In the genomic region with DNA sequence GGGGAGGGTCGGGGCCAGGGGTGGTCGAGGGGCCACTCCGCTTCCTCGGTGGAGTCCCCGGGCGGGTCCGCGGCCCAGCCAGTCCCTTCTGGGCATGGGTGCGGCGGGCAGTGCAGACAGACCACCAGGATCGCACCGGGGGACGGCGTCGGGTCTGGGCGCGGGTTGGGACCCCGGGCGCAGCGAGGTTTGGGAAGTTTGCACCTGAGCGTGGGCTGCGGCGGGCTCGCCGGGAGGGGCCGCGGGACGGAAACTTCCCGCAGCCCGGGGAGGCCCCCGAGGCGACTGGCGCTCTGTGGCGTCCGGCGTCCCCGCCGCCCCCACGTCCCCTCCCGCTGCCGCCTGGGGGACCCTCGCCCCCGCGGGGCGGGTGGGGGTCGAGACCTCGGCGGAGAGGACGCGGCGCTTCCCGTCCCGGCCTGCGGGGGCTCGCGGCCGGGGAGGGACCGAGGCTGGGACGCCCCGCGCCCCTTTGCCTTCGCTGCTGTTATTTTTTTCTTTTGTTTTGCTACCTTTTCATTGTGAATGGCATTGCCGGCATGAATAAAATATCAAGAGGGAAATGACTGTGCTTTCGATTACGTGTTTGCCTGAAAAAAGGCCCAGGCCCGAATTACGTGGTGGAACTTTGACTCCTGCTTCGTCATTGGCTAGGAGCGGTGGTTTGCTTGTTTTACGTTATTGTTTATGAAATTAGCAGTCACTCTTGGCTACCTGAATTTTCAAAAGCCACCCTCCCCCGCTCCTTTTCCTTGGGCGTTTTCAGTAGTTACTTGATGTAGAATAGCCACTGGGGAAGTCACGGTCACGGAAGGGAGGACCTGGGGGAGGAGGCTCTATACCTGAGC, we compare ENCODE assay signal across 1 cellular context.
TF ChIP-seq lines count a peak whose summit lies in the region.

No MANE protein-coding gene starts in this region.

TF ChIP-seq in HepG2, 621 proteins besides CTCF, POLR2A, EP300 and RAD21 (continued from another document and continues in another):
- TF ChIP-seq, protein P1, sequence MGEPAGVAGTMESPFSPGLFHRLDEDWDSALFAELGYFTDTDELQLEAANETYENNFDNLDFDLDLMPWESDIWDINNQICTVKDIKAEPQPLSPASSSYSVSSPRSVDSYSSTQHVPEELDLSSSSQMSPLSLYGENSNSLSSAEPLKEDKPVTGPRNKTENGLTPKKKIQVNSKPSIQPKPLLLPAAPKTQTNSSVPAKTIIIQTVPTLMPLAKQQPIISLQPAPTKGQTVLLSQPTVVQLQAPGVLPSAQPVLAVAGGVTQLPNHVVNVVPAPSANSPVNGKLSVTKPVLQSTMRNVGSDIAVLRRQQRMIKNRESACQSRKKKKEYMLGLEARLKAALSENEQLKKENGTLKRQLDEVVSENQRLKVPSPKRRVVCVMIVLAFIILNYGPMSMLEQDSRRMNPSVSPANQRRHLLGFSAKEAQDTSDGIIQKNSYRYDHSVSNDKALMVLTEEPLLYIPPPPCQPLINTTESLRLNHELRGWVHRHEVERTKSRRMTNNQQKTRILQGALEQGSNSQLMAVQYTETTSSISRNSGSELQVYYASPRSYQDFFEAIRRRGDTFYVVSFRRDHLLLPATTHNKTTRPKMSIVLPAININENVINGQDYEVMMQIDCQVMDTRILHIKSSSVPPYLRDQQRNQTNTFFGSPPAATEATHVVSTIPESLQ (CRISPR knock-in tag; conservative IDR thresholded peaks at IDR 0.05), result no peak
- TF ChIP-seq, protein P2, sequence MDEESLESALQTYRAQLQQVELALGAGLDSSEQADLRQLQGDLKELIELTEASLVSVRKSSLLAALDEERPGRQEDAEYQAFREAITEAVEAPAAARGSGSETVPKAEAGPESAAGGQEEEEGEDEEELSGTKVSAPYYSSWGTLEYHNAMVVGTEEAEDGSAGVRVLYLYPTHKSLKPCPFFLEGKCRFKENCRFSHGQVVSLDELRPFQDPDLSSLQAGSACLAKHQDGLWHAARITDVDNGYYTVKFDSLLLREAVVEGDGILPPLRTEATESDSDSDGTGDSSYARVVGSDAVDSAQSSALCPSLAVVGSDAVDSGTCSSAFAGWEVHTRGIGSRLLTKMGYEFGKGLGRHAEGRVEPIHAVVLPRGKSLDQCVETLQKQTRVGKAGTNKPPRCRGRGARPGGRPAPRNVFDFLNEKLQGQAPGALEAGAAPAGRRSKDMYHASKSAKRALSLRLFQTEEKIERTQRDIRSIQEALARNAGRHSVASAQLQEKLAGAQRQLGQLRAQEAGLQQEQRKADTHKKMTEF (CRISPR knock-in tag; IDR thresholded peaks at IDR 0.05), result no peak
- TF ChIP-seq, protein P3, sequence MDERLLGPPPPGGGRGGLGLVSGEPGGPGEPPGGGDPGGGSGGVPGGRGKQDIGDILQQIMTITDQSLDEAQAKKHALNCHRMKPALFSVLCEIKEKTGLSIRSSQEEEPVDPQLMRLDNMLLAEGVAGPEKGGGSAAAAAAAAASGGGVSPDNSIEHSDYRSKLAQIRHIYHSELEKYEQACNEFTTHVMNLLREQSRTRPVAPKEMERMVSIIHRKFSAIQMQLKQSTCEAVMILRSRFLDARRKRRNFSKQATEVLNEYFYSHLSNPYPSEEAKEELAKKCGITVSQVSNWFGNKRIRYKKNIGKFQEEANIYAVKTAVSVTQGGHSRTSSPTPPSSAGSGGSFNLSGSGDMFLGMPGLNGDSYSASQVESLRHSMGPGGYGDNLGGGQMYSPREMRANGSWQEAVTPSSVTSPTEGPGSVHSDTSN (CRISPR knock-in tag; IDR thresholded peaks at IDR 0.05), result no peak
- TF ChIP-seq HNF4A (CRISPR knock-in tag; IDR thresholded peaks at IDR 0.05) (no peak), ETV6 (CRISPR knock-in tag; conservative IDR thresholded peaks at IDR 0.05) (no peak), ZC3H4 (CRISPR knock-in tag; IDR thresholded peaks at IDR 0.05; ENCODE audit: borderline replicate concordance) (no peak), RFX3 (CRISPR knock-in tag; IDR thresholded peaks at IDR 0.05) (no peak), ZNF24 (IDR thresholded peaks at IDR 0.05) (no peak), ARNTL (CRISPR knock-in tag; IDR thresholded peaks at IDR 0.05) (peak; percentile 40; the same call in 1 of the 2 replicates), BRCA1 (CRISPR knock-in tag; IDR thresholded peaks at IDR 0.05) (no peak), ZNF605 (CRISPR knock-in tag; IDR thresholded peaks at IDR 0.05) (0 out of 2 replicates have a peak, but pooled peaks have one; percentile 29), ZNF724P (CRISPR knock-in tag; IDR thresholded peaks at IDR 0.05; ENCODE audit: borderline replicate concordance) (no peak; the same call in 1 of the 2 replicates), ZBTB3 (CRISPR knock-in tag; IDR thresholded peaks at IDR 0.05; ENCODE audit: borderline replicate concordance, low read depth) (peak; percentile 31; the same call in 1 of the 2 replicates), ZNF230 (CRISPR knock-in tag; IDR thresholded peaks at IDR 0.05) (0 out of 2 replicates have a peak, but pooled peaks have one; percentile 12), PHF8 (CRISPR knock-in tag; IDR thresholded peaks at IDR 0.05) (peak; percentile 81), ZSCAN31 (CRISPR knock-in tag; IDR thresholded peaks at IDR 0.05; ENCODE audit: low read depth) (no peak), ZNF761 (CRISPR knock-in tag; conservative IDR thresholded peaks at IDR 0.05) (peak; percentile 74; the same call in 1 of the 2 replicates), ZNF552 (CRISPR knock-in tag; IDR thresholded peaks at IDR 0.05; ENCODE audit: borderline replicate concordance) (no peak), SSRP1 (CRISPR knock-in tag; IDR thresholded peaks at IDR 0.05) (no peak), CBFB (CRISPR knock-in tag; IDR thresholded peaks at IDR 0.05) (no peak), ATF7-NPFF (CRISPR knock-in tag; IDR thresholded peaks at IDR 0.05; ENCODE audit: low read depth) (no peak), TEAD2 (CRISPR knock-in tag; IDR thresholded peaks at IDR 0.05) (no peak), POGZ (CRISPR knock-in tag; IDR thresholded peaks at IDR 0.05) (no peak), ZNF558 (CRISPR knock-in tag; IDR thresholded peaks at IDR 0.05; ENCODE audit: borderline replicate concordance) (no peak; the same call in 1 of the 2 replicates), ZNF788 (CRISPR knock-in tag; IDR thresholded peaks at IDR 0.05; ENCODE audit: borderline replicate concordance) (peak; percentile 3; the same call in 1 of the 2 replicates), MAFF (IDR thresholded peaks at IDR 0.05; ENCODE audit: low read depth, low read length) (no peak), SP1 (IDR thresholded peaks at IDR 0.05) (no peak), SP1 (CRISPR knock-in tag; IDR thresholded peaks at IDR 0.05) (no peak), ZNF660 (CRISPR knock-in tag; IDR thresholded peaks at IDR 0.05; ENCODE audit: borderline replicate concordance, low read depth) (no peak), ATRX (CRISPR knock-in tag; IDR thresholded peaks at IDR 0.05; ENCODE audit: borderline replicate concordance) (no peak), ESRRA (CRISPR knock-in tag; IDR thresholded peaks at IDR 0.05; ENCODE audit: low read depth) (peak; percentile 54; the same call in 1 of the 2 replicates), PRMT3 (CRISPR knock-in tag; IDR thresholded peaks at IDR 0.05; ENCODE audit: borderline replicate concordance, low read depth) (0 out of 2 replicates have a peak, but pooled peaks have one; percentile 16), EEA1 (CRISPR knock-in tag; IDR thresholded peaks at IDR 0.05; ENCODE audit: borderline replicate concordance) (no peak), ZNF570 (CRISPR knock-in tag; IDR thresholded peaks at IDR 0.05; ENCODE audit: borderline replicate concordance) (0 out of 2 replicates have a peak, but pooled peaks have one; percentile 52), ZNF616 (CRISPR knock-in tag; IDR thresholded peaks at IDR 0.05; ENCODE audit: low read depth) (no peak; the same call in 1 of the 2 replicates), ZNF468 (CRISPR knock-in tag; IDR thresholded peaks at IDR 0.05) (no peak), ZNF615 (CRISPR knock-in tag; IDR thresholded peaks at IDR 0.05; ENCODE audit: borderline replicate concordance) (no peak), HNRNPUL1 (IDR thresholded peaks at IDR 0.05; ENCODE audit: low read depth, low read length) (no peak), ARNT (IDR thresholded peaks at IDR 0.05) (no peak), RCOR2 (CRISPR knock-in tag; IDR thresholded peaks at IDR 0.05) (no peak)
- TF ChIP-seq, protein P4, sequence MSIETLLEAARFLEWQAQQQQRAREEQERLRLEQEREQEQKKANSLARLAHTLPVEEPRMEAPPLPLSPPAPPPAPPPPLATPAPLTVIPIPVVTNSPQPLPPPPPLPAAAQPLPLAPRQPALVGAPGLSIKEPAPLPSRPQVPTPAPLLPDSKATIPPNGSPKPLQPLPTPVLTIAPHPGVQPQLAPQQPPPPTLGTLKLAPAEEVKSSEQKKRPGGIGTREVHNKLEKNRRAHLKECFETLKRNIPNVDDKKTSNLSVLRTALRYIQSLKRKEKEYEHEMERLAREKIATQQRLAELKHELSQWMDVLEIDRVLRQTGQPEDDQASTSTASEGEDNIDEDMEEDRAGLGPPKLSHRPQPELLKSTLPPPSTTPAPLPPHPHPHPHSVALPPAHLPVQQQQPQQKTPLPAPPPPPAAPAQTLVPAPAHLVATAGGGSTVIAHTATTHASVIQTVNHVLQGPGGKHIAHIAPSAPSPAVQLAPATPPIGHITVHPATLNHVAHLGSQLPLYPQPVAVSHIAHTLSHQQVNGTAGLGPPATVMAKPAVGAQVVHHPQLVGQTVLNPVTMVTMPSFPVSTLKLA (IDR thresholded peaks at IDR 0.05), result no peak
- TF ChIP-seq, protein P5, sequence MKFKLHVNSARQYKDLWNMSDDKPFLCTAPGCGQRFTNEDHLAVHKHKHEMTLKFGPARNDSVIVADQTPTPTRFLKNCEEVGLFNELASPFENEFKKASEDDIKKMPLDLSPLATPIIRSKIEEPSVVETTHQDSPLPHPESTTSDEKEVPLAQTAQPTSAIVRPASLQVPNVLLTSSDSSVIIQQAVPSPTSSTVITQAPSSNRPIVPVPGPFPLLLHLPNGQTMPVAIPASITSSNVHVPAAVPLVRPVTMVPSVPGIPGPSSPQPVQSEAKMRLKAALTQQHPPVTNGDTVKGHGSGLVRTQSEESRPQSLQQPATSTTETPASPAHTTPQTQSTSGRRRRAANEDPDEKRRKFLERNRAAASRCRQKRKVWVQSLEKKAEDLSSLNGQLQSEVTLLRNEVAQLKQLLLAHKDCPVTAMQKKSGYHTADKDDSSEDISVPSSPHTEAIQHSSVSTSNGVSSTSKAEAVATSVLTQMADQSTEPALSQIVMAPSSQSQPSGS (CRISPR knock-in tag; IDR thresholded peaks at IDR 0.05), result no peak
- TF ChIP-seq, protein P6, sequence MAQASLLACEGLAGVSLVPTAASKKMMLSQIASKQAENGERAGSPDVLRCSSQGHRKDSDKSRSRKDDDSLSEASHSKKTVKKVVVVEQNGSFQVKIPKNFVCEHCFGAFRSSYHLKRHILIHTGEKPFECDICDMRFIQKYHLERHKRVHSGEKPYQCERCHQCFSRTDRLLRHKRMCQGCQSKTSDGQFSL (CRISPR knock-in tag; IDR thresholded peaks at IDR 0.05), result 0 out of 2 replicates have a peak, but pooled peaks have one; percentile 8
- TF ChIP-seq, protein P7, sequence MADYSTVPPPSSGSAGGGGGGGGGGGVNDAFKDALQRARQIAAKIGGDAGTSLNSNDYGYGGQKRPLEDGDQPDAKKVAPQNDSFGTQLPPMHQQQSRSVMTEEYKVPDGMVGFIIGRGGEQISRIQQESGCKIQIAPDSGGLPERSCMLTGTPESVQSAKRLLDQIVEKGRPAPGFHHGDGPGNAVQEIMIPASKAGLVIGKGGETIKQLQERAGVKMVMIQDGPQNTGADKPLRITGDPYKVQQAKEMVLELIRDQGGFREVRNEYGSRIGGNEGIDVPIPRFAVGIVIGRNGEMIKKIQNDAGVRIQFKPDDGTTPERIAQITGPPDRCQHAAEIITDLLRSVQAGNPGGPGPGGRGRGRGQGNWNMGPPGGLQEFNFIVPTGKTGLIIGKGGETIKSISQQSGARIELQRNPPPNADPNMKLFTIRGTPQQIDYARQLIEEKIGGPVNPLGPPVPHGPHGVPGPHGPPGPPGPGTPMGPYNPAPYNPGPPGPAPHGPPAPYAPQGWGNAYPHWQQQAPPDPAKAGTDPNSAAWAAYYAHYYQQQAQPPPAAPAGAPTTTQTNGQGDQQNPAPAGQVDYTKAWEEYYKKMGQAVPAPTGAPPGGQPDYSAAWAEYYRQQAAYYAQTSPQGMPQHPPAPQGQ (CRISPR knock-in tag; IDR thresholded peaks at IDR 0.05; ENCODE audit: borderline replicate concordance), result no peak
- TF ChIP-seq, protein P8, sequence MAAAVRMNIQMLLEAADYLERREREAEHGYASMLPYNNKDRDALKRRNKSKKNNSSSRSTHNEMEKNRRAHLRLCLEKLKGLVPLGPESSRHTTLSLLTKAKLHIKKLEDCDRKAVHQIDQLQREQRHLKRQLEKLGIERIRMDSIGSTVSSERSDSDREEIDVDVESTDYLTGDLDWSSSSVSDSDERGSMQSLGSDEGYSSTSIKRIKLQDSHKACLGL (CRISPR knock-in tag; IDR thresholded peaks at IDR 0.05), result 0 out of 2 replicates have a peak, but pooled peaks have one; percentile 23
- TF ChIP-seq, protein P9, sequence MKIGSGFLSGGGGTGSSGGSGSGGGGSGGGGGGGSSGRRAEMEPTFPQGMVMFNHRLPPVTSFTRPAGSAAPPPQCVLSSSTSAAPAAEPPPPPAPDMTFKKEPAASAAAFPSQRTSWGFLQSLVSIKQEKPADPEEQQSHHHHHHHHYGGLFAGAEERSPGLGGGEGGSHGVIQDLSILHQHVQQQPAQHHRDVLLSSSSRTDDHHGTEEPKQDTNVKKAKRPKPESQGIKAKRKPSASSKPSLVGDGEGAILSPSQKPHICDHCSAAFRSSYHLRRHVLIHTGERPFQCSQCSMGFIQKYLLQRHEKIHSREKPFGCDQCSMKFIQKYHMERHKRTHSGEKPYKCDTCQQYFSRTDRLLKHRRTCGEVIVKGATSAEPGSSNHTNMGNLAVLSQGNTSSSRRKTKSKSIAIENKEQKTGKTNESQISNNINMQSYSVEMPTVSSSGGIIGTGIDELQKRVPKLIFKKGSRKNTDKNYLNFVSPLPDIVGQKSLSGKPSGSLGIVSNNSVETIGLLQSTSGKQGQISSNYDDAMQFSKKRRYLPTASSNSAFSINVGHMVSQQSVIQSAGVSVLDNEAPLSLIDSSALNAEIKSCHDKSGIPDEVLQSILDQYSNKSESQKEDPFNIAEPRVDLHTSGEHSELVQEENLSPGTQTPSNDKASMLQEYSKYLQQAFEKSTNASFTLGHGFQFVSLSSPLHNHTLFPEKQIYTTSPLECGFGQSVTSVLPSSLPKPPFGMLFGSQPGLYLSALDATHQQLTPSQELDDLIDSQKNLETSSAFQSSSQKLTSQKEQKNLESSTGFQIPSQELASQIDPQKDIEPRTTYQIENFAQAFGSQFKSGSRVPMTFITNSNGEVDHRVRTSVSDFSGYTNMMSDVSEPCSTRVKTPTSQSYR (CRISPR knock-in tag; IDR thresholded peaks at IDR 0.05; ENCODE audit: borderline replicate concordance), result 0 out of 2 replicates have a peak, but pooled peaks have one; percentile 35
- TF ChIP-seq, protein P10, sequence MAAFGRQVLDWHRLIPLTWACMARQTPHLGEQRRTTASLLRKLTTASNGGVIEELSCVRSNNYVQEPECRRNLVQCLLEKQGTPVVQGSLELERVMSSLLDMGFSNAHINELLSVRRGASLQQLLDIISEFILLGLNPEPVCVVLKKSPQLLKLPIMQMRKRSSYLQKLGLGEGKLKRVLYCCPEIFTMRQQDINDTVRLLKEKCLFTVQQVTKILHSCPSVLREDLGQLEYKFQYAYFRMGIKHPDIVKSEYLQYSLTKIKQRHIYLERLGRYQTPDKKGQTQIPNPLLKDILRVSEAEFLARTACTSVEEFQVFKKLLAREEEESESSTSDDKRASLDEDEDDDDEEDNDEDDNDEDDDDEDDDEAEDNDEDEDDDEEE (CRISPR knock-in tag; IDR thresholded peaks at IDR 0.05), result no peak; the same call in 1 of the 2 replicates
- TF ChIP-seq, protein P11, sequence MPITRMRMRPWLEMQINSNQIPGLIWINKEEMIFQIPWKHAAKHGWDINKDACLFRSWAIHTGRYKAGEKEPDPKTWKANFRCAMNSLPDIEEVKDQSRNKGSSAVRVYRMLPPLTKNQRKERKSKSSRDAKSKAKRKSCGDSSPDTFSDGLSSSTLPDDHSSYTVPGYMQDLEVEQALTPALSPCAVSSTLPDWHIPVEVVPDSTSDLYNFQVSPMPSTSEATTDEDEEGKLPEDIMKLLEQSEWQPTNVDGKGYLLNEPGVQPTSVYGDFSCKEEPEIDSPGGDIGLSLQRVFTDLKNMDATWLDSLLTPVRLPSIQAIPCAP (CRISPR knock-in tag; IDR thresholded peaks at IDR 0.05; ENCODE audit: low read depth), result no peak
